ENCODE assay signal across 1 cellular context in the genomic region with DNA sequence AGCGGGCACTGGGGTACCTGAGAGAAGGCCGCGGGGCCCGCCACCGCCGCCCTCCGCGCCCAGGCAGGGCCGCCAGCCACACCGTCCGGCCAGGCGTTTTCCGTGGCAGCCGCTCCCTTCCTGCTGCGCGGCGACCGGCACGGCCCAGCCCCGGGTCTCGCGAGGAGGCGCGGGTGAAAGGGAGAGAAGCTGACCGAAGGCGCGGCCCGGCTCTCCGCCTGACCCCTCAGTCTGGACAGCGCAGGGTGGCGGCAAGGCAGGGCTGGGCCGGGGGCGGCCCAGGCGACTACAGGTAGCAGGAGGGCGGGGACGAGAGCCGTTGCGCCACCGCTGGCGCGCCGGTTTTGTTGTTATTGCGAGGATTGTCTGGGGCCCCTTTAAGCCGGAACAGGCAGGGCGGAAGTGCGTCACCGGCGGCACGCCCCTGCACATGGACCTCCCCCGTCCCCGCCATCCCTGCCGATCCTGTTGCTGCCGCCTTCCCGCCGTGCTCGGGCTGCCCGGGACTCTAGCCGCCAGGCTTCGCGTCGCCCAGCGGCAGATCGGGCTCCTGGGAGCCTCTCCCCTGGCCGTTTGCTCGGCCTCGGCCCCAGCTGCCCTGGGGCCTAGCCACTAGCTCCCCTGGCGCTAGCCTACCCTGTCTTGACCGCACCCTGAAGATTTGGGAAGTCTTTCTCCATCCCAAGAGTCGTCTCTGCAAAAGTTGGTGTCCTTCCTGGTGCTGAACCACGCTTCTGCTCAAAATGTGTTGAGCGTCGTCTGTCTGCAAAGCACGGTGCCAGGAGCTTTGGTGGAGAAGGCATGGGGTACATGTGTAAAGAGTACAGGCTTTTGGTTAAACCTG.
A peak's percentile ranks its signal among the peaks of the same experiment; 100 is the strongest.
TF ChIP-seq lines count a peak whose summit lies in the region.

A gene with protein sequence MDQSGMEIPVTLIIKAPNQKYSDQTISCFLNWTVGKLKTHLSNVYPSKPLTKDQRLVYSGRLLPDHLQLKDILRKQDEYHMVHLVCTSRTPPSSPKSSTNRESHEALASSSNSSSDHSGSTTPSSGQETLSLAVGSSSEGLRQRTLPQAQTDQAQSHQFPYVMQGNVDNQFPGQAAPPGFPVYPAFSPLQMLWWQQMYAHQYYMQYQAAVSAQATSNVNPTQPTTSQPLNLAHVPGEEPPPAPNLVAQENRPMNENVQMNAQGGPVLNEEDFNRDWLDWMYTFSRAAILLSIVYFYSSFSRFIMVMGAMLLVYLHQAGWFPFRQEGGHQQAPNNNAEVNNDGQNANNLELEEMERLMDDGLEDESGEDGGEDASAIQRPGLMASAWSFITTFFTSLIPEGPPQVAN (minus strand): TSS at position 352 of the 844 bp plus-strand sequence. CDS start 805 bp downstream, outside the sequence.

TF ChIP-seq in HepG2, 621 proteins besides CTCF, POLR2A, EP300 and RAD21 (continued from another document and continues in another):
- TF ChIP-seq, protein P1, sequence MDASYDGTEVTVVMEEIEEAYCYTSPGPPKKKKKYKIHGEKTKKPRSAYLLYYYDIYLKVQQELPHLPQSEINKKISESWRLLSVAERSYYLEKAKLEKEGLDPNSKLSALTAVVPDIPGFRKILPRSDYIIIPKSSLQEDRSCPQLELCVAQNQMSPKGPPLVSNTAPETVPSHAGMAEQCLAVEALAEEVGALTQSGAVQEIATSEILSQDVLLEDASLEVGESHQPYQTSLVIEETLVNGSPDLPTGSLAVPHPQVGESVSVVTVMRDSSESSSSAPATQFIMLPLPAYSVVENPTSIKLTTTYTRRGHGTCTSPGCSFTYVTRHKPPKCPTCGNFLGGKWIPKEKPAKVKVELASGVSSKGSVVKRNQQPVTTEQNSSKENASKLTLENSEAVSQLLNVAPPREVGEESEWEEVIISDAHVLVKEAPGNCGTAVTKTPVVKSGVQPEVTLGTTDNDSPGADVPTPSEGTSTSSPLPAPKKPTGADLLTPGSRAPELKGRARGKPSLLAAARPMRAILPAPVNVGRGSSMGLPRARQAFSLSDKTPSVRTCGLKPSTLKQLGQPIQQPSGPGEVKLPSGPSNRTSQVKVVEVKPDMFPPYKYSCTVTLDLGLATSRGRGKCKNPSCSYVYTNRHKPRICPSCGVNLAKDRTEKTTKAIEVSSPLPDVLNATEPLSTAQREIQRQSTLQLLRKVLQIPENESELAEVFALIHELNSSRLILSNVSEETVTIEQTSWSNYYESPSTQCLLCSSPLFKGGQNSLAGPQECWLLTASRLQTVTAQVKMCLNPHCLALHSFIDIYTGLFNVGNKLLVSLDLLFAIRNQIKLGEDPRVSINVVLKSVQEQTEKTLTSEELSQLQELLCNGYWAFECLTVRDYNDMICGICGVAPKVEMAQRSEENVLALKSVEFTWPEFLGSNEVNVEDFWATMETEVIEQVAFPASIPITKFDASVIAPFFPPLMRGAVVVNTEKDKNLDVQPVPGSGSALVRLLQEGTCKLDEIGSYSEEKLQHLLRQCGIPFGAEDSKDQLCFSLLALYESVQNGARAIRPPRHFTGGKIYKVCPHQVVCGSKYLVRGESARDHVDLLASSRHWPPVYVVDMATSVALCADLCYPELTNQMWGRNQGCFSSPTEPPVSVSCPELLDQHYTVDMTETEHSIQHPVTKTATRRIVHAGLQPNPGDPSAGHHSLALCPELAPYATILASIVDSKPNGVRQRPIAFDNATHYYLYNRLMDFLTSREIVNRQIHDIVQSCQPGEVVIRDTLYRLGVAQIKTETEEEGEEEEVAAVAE (CRISPR knock-in tag; IDR thresholded peaks at IDR 0.05; ENCODE audit: borderline replicate concordance) = no peak
- TF ChIP-seq, protein P2, sequence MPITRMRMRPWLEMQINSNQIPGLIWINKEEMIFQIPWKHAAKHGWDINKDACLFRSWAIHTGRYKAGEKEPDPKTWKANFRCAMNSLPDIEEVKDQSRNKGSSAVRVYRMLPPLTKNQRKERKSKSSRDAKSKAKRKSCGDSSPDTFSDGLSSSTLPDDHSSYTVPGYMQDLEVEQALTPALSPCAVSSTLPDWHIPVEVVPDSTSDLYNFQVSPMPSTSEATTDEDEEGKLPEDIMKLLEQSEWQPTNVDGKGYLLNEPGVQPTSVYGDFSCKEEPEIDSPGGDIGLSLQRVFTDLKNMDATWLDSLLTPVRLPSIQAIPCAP (CRISPR knock-in tag; IDR thresholded peaks at IDR 0.05; ENCODE audit: low read depth) = no peak
- TF ChIP-seq TARDBP (CRISPR knock-in tag; IDR thresholded peaks at IDR 0.05) (peak; percentile 67; the same call in 1 of the 2 replicates), ZNF891 (CRISPR knock-in tag; IDR thresholded peaks at IDR 0.05) (0 out of 2 replicates have a peak, but pooled peaks have one; percentile 17), CREM (IDR thresholded peaks at IDR 0.05) (peak; percentile 86), CREM (CRISPR knock-in tag; IDR thresholded peaks at IDR 0.05) (no peak), ZNF143 (CRISPR knock-in tag; IDR thresholded peaks at IDR 0.05) (peak; percentile 65; the same call in 1 of the 2 replicates), PPARG (CRISPR knock-in tag; conservative IDR thresholded peaks at IDR 0.05) (no peak; the same call in 1 of the 2 replicates), NFKBIZ (CRISPR knock-in tag; IDR thresholded peaks at IDR 0.05) (no peak), ZNF34 (CRISPR knock-in tag; IDR thresholded peaks at IDR 0.05; ENCODE audit: borderline replicate concordance) (peak; percentile 86; the same call in 1 of the 2 replicates), ZNF879 (CRISPR knock-in tag; IDR thresholded peaks at IDR 0.05) (peak; percentile 80; the same call in 1 of the 2 replicates), MAFG (CRISPR knock-in tag; IDR thresholded peaks at IDR 0.05) (no peak), THAP11 (CRISPR knock-in tag; IDR thresholded peaks at IDR 0.05) (peak; percentile 83), ZNF644 (CRISPR knock-in tag; IDR thresholded peaks at IDR 0.05; ENCODE audit: low read depth) (0 out of 2 replicates have a peak, but pooled peaks have one; percentile 25), HNRNPK (IDR thresholded peaks at IDR 0.05; ENCODE audit: low read depth, low read length, poor library complexity, severe bottlenecking) (peak; percentile 79), NFATC3 (CRISPR knock-in tag; IDR thresholded peaks at IDR 0.05) (no peak), ZNF264 (CRISPR knock-in tag; IDR thresholded peaks at IDR 0.05) (peak; percentile 61; the same call in 1 of the 2 replicates), ASH2L (IDR thresholded peaks at IDR 0.05; ENCODE audit: insufficient read length, low read depth, low read length) (no peak), ZNF773 (CRISPR knock-in tag; IDR thresholded peaks at IDR 0.05; ENCODE audit: borderline replicate concordance) (no peak), PAWR (CRISPR knock-in tag; IDR thresholded peaks at IDR 0.05; ENCODE audit: borderline replicate concordance) (no peak)
- TF ChIP-seq, protein P3, sequence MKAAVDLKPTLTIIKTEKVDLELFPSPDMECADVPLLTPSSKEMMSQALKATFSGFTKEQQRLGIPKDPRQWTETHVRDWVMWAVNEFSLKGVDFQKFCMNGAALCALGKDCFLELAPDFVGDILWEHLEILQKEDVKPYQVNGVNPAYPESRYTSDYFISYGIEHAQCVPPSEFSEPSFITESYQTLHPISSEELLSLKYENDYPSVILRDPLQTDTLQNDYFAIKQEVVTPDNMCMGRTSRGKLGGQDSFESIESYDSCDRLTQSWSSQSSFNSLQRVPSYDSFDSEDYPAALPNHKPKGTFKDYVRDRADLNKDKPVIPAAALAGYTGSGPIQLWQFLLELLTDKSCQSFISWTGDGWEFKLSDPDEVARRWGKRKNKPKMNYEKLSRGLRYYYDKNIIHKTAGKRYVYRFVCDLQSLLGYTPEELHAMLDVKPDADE (CRISPR knock-in tag; IDR thresholded peaks at IDR 0.05) = no peak; the same call in 1 of the 2 replicates
- TF ChIP-seq, protein P4, sequence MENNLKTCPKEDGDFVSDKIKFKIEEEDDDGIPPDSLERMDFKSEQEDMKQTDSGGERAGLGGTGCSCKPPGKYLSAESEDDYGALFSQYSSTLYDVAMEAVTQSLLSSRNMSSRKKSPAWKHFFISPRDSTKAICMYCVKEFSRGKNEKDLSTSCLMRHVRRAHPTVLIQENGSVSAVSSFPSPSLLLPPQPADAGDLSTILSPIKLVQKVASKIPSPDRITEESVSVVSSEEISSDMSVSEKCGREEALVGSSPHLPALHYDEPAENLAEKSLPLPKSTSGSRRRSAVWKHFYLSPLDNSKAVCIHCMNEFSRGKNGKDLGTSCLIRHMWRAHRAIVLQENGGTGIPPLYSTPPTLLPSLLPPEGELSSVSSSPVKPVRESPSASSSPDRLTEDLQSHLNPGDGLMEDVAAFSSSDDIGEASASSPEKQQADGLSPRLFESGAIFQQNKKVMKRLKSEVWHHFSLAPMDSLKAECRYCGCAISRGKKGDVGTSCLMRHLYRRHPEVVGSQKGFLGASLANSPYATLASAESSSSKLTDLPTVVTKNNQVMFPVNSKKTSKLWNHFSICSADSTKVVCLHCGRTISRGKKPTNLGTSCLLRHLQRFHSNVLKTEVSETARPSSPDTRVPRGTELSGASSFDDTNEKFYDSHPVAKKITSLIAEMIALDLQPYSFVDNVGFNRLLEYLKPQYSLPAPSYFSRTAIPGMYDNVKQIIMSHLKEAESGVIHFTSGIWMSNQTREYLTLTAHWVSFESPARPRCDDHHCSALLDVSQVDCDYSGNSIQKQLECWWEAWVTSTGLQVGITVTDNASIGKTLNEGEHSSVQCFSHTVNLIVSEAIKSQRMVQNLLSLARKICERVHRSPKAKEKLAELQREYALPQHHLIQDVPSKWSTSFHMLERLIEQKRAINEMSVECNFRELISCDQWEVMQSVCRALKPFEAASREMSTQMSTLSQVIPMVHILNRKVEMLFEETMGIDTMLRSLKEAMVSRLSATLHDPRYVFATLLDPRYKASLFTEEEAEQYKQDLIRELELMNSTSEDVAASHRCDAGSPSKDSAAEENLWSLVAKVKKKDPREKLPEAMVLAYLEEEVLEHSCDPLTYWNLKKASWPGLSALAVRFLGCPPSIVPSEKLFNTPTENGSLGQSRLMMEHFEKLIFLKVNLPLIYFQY (CRISPR knock-in tag; IDR thresholded peaks at IDR 0.05; ENCODE audit: borderline replicate concordance) = peak; percentile 87; the same call in 1 of the 2 replicates
- TF ChIP-seq, protein P5, sequence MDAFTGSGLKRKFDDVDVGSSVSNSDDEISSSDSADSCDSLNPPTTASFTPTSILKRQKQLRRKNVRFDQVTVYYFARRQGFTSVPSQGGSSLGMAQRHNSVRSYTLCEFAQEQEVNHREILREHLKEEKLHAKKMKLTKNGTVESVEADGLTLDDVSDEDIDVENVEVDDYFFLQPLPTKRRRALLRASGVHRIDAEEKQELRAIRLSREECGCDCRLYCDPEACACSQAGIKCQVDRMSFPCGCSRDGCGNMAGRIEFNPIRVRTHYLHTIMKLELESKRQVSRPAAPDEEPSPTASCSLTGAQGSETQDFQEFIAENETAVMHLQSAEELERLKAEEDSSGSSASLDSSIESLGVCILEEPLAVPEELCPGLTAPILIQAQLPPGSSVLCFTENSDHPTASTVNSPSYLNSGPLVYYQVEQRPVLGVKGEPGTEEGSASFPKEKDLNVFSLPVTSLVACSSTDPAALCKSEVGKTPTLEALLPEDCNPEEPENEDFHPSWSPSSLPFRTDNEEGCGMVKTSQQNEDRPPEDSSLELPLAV (CRISPR knock-in tag; conservative IDR thresholded peaks at IDR 0.05; ENCODE audit: low read depth) = no peak
- TF ChIP-seq, protein P6, sequence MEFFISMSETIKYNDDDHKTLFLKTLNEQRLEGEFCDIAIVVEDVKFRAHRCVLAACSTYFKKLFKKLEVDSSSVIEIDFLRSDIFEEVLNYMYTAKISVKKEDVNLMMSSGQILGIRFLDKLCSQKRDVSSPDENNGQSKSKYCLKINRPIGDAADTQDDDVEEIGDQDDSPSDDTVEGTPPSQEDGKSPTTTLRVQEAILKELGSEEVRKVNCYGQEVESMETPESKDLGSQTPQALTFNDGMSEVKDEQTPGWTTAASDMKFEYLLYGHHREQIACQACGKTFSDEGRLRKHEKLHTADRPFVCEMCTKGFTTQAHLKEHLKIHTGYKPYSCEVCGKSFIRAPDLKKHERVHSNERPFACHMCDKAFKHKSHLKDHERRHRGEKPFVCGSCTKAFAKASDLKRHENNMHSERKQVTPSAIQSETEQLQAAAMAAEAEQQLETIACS (CRISPR knock-in tag; IDR thresholded peaks at IDR 0.05) = no peak
- TF ChIP-seq, protein P7, sequence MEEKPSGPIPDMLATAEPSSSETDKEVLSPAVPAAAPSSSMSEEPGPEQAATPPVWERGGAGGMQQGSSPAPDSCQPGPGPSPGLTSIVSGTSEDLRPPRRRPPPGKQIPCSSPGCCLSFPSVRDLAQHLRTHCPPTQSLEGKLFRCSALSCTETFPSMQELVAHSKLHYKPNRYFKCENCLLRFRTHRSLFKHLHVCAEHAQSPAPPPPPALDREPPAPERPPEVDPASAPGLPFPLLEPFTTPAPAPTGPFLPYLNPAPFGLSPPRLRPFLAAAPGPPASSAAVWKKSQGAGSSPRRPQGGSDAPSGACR (CRISPR knock-in tag; IDR thresholded peaks at IDR 0.05) = peak; percentile 79; the same call in 1 of the 2 replicates
- TF ChIP-seq, protein P8, sequence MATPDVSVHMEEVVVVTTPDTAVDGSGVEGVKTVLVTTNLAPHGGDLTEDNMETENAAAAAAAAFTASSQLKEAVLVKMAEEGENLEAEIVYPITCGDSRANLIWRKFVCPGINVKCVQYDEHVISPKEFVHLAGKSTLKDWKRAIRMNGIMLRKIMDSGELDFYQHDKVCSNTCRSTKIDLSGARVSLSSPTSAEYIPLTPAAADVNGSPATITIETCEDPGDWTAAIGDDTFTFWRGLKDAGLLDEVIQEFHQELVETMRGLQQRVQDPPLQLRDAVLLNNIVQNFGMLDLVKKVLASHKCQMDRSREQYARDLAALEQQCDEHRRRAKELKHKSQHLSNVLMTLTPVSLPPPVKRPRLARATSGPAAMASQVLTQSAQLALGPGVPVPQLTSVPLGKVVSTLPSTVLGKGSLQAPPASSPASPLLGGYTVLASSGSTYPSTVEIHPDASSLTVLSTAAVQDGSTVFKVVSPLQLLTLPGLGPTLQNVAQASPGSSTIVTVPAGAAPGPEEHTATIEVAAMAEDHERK (CRISPR knock-in tag; IDR thresholded peaks at IDR 0.05; ENCODE audit: low read depth) = no peak
- TF ChIP-seq, protein P9, sequence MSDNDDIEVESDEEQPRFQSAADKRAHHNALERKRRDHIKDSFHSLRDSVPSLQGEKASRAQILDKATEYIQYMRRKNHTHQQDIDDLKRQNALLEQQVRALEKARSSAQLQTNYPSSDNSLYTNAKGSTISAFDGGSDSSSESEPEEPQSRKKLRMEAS (IDR thresholded peaks at IDR 0.05) = peak; percentile 90
- TF ChIP-seq, protein P10, sequence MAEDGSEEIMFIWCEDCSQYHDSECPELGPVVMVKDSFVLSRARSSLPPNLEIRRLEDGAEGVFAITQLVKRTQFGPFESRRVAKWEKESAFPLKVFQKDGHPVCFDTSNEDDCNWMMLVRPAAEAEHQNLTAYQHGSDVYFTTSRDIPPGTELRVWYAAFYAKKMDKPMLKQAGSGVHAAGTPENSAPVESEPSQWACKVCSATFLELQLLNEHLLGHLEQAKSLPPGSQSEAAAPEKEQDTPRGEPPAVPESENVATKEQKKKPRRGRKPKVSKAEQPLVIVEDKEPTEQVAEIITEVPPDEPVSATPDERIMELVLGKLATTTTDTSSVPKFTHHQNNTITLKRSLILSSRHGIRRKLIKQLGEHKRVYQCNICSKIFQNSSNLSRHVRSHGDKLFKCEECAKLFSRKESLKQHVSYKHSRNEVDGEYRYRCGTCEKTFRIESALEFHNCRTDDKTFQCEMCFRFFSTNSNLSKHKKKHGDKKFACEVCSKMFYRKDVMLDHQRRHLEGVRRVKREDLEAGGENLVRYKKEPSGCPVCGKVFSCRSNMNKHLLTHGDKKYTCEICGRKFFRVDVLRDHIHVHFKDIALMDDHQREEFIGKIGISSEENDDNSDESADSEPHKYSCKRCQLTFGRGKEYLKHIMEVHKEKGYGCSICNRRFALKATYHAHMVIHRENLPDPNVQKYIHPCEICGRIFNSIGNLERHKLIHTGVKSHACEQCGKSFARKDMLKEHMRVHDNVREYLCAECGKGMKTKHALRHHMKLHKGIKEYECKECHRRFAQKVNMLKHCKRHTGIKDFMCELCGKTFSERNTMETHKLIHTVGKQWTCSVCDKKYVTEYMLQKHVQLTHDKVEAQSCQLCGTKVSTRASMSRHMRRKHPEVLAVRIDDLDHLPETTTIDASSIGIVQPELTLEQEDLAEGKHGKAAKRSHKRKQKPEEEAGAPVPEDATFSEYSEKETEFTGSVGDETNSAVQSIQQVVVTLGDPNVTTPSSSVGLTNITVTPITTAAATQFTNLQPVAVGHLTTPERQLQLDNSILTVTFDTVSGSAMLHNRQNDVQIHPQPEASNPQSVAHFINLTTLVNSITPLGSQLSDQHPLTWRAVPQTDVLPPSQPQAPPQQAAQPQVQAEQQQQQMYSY (CRISPR knock-in tag; IDR thresholded peaks at IDR 0.05) = 0 out of 2 replicates have a peak, but pooled peaks have one; percentile 32
